Comparison of ENCODE assay signal across 7 cellular contexts in genomic region chr1:76154213-76154956, GRCh38.
DNase-seq lines count a peak whose midpoint lies in the region; ATAC-seq and TF ChIP-seq lines count a peak whose summit lies in the region.

No MANE protein-coding gene starts in this region.

- in situ Hi-C loops in astrocyte of the spinal cord (cut with HindIII; ENCODE audit: low sequenced_read_pairs), result no loop called here

- DNase-seq in NCI-H1694 (lab: John Stamatoyannopoulos, UW) (peak; percentile 74), T-helper 9 cell (peak; percentile 71), astrocyte of the spinal cord (ENCODE audit: low read depth, low spot score) (peak; percentile 78), iPS DF 19.7 (ENCODE audit: low read depth, low spot score) (peak; percentile 20), skeletal muscle cell (ENCODE audit: low read depth) (peak; percentile 16)

- peak overlapping the region; percentile 25 for H3K4me3 ChIP-seq in astrocyte of the spinal cord (ENCODE audit: low read depth, low read length)
- H3K4me3 ChIP-seq in skeletal muscle cell (ENCODE audit: low read depth, low read length), result peak overlapping the region; percentile 28

- peak; percentile 97 for ATAC-seq in GM18505 (IDR thresholded peaks at IDR 0.05; ENCODE audit: unreplicated experiment)
- peak; percentile 98 for ATAC-seq in HG02943 (IDR thresholded peaks at IDR 0.05; ENCODE audit: low read depth, unreplicated experiment)

- no peak for TF ChIP-seq POLR2A in GM18505 (IDR thresholded peaks at IDR 0.05; ENCODE audit: borderline replicate concordance, extremely low read depth, insufficient read depth, insufficient read length)

- TF ChIP-seq CTCF in astrocyte of the spinal cord (IDR thresholded peaks at IDR 0.05; ENCODE audit: low read depth, low read length), result peak; percentile 99

Comparison
In these comparisons a context has a peak if more than half of its experiments do, and no peak if none do; other contexts are left out.
1. Peak in every context shown above with its lines: DNase-seq, ATAC-seq and H3K4me3 ChIP-seq.
2. DNase-seq: peak in every context shown above with its lines; median percentile 78 in astrocyte of the spinal cord; 74 in NCI-H1694; 71 in T-helper 9 cell; 20 in iPS DF 19.7; 16 in skeletal muscle cell.